18 cellular contexts compared by ENCODE assay signal in genomic region chr1:33096358-33097005, GRCh38. TPM values are rescaled to one million over a fixed set of nuclear protein-coding genes. Genes with fewer than 3 reads are reported as not detected.
DNase-seq lines count a peak whose midpoint lies in the region; ATAC-seq and TF ChIP-seq lines count a peak whose summit lies in the region.
"Had no signal": no experiment of that assay in that cellular context is flagged by ENCODE, and none has a peak within 500 bp of the region (broad histone marks: within the 10 kb centered on the region; RNA-seq: fewer than 3 reads in every experiment).

No MANE protein-coding gene starts in this region.

- H3K36me3 Mint-ChIP-seq in activated CD8-positive, alpha-beta memory T cell treated with anti-CD3 and anti-CD28 coated beads, Interleukin-2, amount 10 ng/mL, durations not matched to agents 7 days and 5 days: peaks cover 16% of the 10 kb centered on the region
- H3K36me3 Mint-ChIP-seq in T-helper 17 cell (ENCODE audit: low read depth): no peaks in the 10 kb centered on the region

- H2BK5ac ChIP-seq in mesendoderm (ENCODE audit: low read length): no peak overlapping the region

- no peaks in the 10 kb centered on the region for H3K9me3 Mint-ChIP-seq in activated CD8-positive, alpha-beta memory T cell treated with anti-CD3 and anti-CD28 coated beads, Interleukin-2, amount 10 ng/mL, durations not matched to agents 7 days and 5 days (ENCODE audit: low read depth)

- H3K27me3 ChIP-seq in fibroblast of lung (ENCODE audit: control insufficient read depth, insufficient read depth, low read length) (no peaks in the 10 kb centered on the region), skeletal muscle satellite cell (ENCODE audit: control insufficient read depth, insufficient read depth, low read length) (no peaks in the 10 kb centered on the region), mesendoderm (ENCODE audit: insufficient read depth, low read length, poor library complexity) (no peaks in the 10 kb centered on the region)
- H3K27me3 ChIP-seq: suprapubic skin had no signal

- no peak overlapping the region for H2AK5ac ChIP-seq in mesendoderm (ENCODE audit: low read length)

- H3K79me2 ChIP-seq in fibroblast of lung (ENCODE audit: control insufficient read depth, insufficient read depth, low read length) (no peaks in the 10 kb centered on the region), mesendoderm (ENCODE audit: control insufficient read depth, insufficient read depth, low read length) (no peaks in the 10 kb centered on the region)

- H3K27me3 Mint-ChIP-seq in activated CD8-positive, alpha-beta memory T cell treated with anti-CD3 and anti-CD28 coated beads, Interleukin-2, amount 10 ng/mL, durations not matched to agents 7 days and 5 days: no peaks in the 10 kb centered on the region
- H3K27me3 Mint-ChIP-seq in T-helper 17 cell: no peaks in the 10 kb centered on the region

- H4K5ac ChIP-seq in mesendoderm (ENCODE audit: low read length): no peak overlapping the region

- no peak for TF ChIP-seq CTCF in fibroblast of lung (conservative IDR thresholded peaks at IDR 0.05 in 1 of 2, IDR thresholded peaks at IDR 0.05 in 1 of 2; ENCODE audit: low read depth in 1 of 2, low read length in 2 of 2)

- peak; percentile 37 for DNase-seq in activated CD8-positive, alpha-beta memory T cell treated with anti-CD3 and anti-CD28 coated beads, Interleukin-2, amount 10 ng/mL, durations not matched to agents 7 days and 5 days
- DNase-seq in activated CD8-positive, alpha-beta memory T cell treated with anti-CD3 and anti-CD28 coated beads, Interleukin-2, amount 50 U/mL, for 4 hours: no peak
- no peak for DNase-seq in T-helper 17 cell
- DNase-seq in fibroblast of lung (ENCODE audit: low read depth in 2 of 2): peak; percentile 72 to 74
- DNase-seq in mesendoderm: no peak
- DNase-seq in stimulated activated CD4-positive, alpha-beta T cell treated with anti-CD3 and anti-CD28 coated beads, Interleukin-4, amount 100 ng/mL, for 4 hours: no peak
- DNase-seq: activated naive CD4-positive, alpha-beta T cell treated with Interleukin-2 at 50 U/mL for 16 hours; COR-L47; glutamatergic neuron; KG1; kidney; NCI-H1417 treated with DMSO at 0.1 percent for 48 hours; NCI-H345; SK-N-SH had no signal

- H3K4me1 Mint-ChIP-seq in activated CD8-positive, alpha-beta memory T cell treated with anti-CD3 and anti-CD28 coated beads, Interleukin-2, amount 10 ng/mL, durations not matched to agents 7 days and 5 days: peaks cover 85% of the 10 kb centered on the region
- peaks cover 39% of the 10 kb centered on the region for H3K4me1 Mint-ChIP-seq in T-helper 17 cell

- H3K4me2 ChIP-seq in fibroblast of lung (ENCODE audit: extremely low read depth, insufficient read depth, low read length) (no peak overlapping the region), skeletal muscle satellite cell (ENCODE audit: low read length) (peak overlapping the region; percentile 17), mesendoderm (ENCODE audit: low read length) (no peak overlapping the region)
- H3K4me2 ChIP-seq: SK-N-SH had no signal

- H3K56ac ChIP-seq in mesendoderm (ENCODE audit: low read length): no peak overlapping the region

- no peak overlapping the region for H3K23ac ChIP-seq in mesendoderm (ENCODE audit: low read length)

- no peak overlapping the region for H3K4ac ChIP-seq in mesendoderm (ENCODE audit: low read depth, low read length)

- H3K4me1 ChIP-seq in fibroblast of lung (ENCODE audit: control insufficient read depth, extremely low read depth, insufficient read depth, low read length): peaks cover 20% of the 10 kb centered on the region
- H3K4me1 ChIP-seq in skeletal muscle satellite cell (ENCODE audit: control insufficient read depth, insufficient read depth, low read length): peaks cover 51% of the 10 kb centered on the region
- H3K4me1 ChIP-seq in mesendoderm (ENCODE audit: control insufficient read depth, low read depth, low read length): no peaks in the 10 kb centered on the region

- no peaks in the 10 kb centered on the region for H3K9me3 ChIP-seq in T-helper 17 cell (ENCODE audit: control insufficient read depth, low read length, poor library complexity, severe bottlenecking)
- H3K9me3 ChIP-seq in fibroblast of lung (ENCODE audit: control insufficient read depth, insufficient read depth, low read depth, low read length): no peaks in the 10 kb centered on the region
- H3K9me3 ChIP-seq in skeletal muscle satellite cell (replicated peaks; ENCODE audit: low read length): no peaks in the 10 kb centered on the region
- H3K9me3 ChIP-seq: SK-N-SH, suprapubic skin had no signal

- H3K27ac ChIP-seq in fibroblast of lung (ENCODE audit: insufficient read depth, low read length) (peak overlapping the region; percentile 100), mesendoderm (ENCODE audit: low read depth, low read length) (no peak overlapping the region)
- H3K27ac ChIP-seq: suprapubic skin had no signal

- no peak for ATAC-seq in activated CD8-positive, alpha-beta memory T cell treated with anti-CD3 and anti-CD28 coated beads, Interleukin-2, amount 10 ng/mL, durations not matched to agents 7 days and 5 days
- no peak for ATAC-seq in T-helper 17 cell
- ATAC-seq in HG02759 (IDR thresholded peaks at IDR 0.05; ENCODE audit: unreplicated experiment): no peak

- H2BK15ac ChIP-seq in mesendoderm (replicated peaks; ENCODE audit: low read depth): no peak overlapping the region

- H3K36me3 ChIP-seq in fibroblast of lung (ENCODE audit: control insufficient read depth, insufficient read depth, low read length): no peaks in the 10 kb centered on the region
- no peaks in the 10 kb centered on the region for H3K36me3 ChIP-seq in skeletal muscle satellite cell (ENCODE audit: insufficient read depth, low read length)
- H3K36me3 ChIP-seq in mesendoderm (ENCODE audit: control insufficient read depth, insufficient read depth, low read length): no peaks in the 10 kb centered on the region
- H3K36me3 ChIP-seq: suprapubic skin had no signal

- no peak overlapping the region for H3K9ac ChIP-seq in fibroblast of lung (ENCODE audit: insufficient read depth, low read length)
- peak overlapping the region; percentile 55 for H3K9ac ChIP-seq in skeletal muscle satellite cell (ENCODE audit: low read depth, low read length)
- H3K9ac ChIP-seq in mesendoderm (ENCODE audit: low read length): no peak overlapping the region
- H3K9ac ChIP-seq: SK-N-SH had no signal

- no peaks in the 10 kb centered on the region for H3K79me1 ChIP-seq in mesendoderm (ENCODE audit: low read length)

- no CpG with 5 or more reads among the region's 7 CpGs for WGBS in mesendoderm (ENCODE audit: extremely low coverage, insufficient coverage, low lambda C conversion rate)

- H2BK120ac ChIP-seq in mesendoderm (ENCODE audit: low read depth, low read length): no peak overlapping the region

- H4K20me1 ChIP-seq in fibroblast of lung (ENCODE audit: control insufficient read depth, extremely low read depth, insufficient read depth, low read length): no peaks in the 10 kb centered on the region

- H2AFZ ChIP-seq in fibroblast of lung (ENCODE audit: low read length): peak overlapping the region; percentile 69

- H4K8ac ChIP-seq in mesendoderm (ENCODE audit: low read depth, low read length): no peak overlapping the region

- H3K27ac Mint-ChIP-seq in activated CD8-positive, alpha-beta memory T cell treated with anti-CD3 and anti-CD28 coated beads, Interleukin-2, amount 10 ng/mL, durations not matched to agents 7 days and 5 days: peak overlapping the region; percentile 97
- peak overlapping the region; percentile 49 for H3K27ac Mint-ChIP-seq in T-helper 17 cell
- H3K27ac Mint-ChIP-seq: progenitor cell of endocrine pancreas had no signal

- no peak overlapping the region for H3K18ac ChIP-seq in mesendoderm (ENCODE audit: low read length)

- H3K4me3 Mint-ChIP-seq in activated CD8-positive, alpha-beta memory T cell treated with anti-CD3 and anti-CD28 coated beads, Interleukin-2, amount 10 ng/mL, durations not matched to agents 7 days and 5 days: no peak overlapping the region
- H3K4me3 Mint-ChIP-seq in T-helper 17 cell: no peak overlapping the region

- CTCF ChIA-PET in activated CD8-positive, alpha-beta memory T cell treated with anti-CD3 and anti-CD28 coated beads, Interleukin-2, amount 10 ng/mL, durations not matched to agents 7 days and 5 days (lab: Charles Lee): interaction anchor here (0.7 to 12.7 kb wide), 7 partner anchors 12 to 384 kb away, joined by 3 to 127 read pairs (median 6); partner anchors contain the start of gene AZIN2

- H3K4me3 ChIP-seq in fibroblast of lung (replicated peaks in 1 of 4; ENCODE audit: control extremely low read depth in 1 of 4, insufficient read depth in 1 of 4, low read depth in 3 of 4, low read length in 4 of 4) (no peak overlapping the region), skeletal muscle satellite cell (ENCODE audit: low read length) (no peak overlapping the region), mesendoderm (ENCODE audit: low read length) (no peak overlapping the region)
- H3K4me3 ChIP-seq: suprapubic skin had no signal

RNA-seq across cellular contexts. Expression of gene AZIN2, which starts 15.5 kb away (rescaled TPM):
- 10 to 100 TPM in 1 of 2 experiments, 1 to 10 TPM in 1; 7.8 to 19.4 TPM for total RNA-seq in activated CD8-positive, alpha-beta memory T cell treated with anti-CD3 and anti-CD28 coated beads, Interleukin-2, amount 10 ng/mL, durations not matched to agents 7 days and 5 days
- total RNA-seq in T-helper 17 cell (1 to 10 TPM; 6.3 to 8.6 TPM), fibroblast of lung (4.4 and 9.1 TPM in 2 replicates)
- polyA plus RNA-seq in fibroblast of lung: 2.1 and 3.2 TPM in 2 replicates
- 2.6 and 3.0 TPM in 2 replicates for polyA plus RNA-seq in fibroblast of lung (2012)
- polyA minus RNA-seq in fibroblast of lung (ENCODE audit: low replicate concordance): 0.85 and 7.5 TPM in 2 replicates
- total RNA-seq in skeletal muscle satellite cell (2012; rRNA removed): 4.1 and 7.0 TPM in 2 replicates
- polyA plus RNA-seq in mesendoderm (2013, experiment 1 of 2): 0.15 TPM
- 0.36 TPM for polyA plus RNA-seq in mesendoderm (2013, experiment 2 of 2)

RNA-seq across cellular contexts. Expression of gene AK2, which starts 59.8 kb away (rescaled TPM):
- total RNA-seq in activated CD8-positive, alpha-beta memory T cell treated with anti-CD3 and anti-CD28 coated beads, Interleukin-2, amount 10 ng/mL, durations not matched to agents 7 days and 5 days: 100 to 1,000 TPM; 218 to 279 TPM
- total RNA-seq in T-helper 17 cell (10 to 100 TPM; 51.1 to 61.7 TPM), fibroblast of lung (59.3 and 62.6 TPM in 2 replicates)
- 141 and 155 TPM in 2 replicates for polyA plus RNA-seq in fibroblast of lung
- polyA plus RNA-seq in fibroblast of lung (2012): 112 and 129 TPM in 2 replicates
- 38.5 and 43.7 TPM in 2 replicates for polyA minus RNA-seq in fibroblast of lung (ENCODE audit: low replicate concordance)
- 224 and 288 TPM in 2 replicates for total RNA-seq in skeletal muscle satellite cell (2012; rRNA removed)
- 101 TPM for polyA plus RNA-seq in mesendoderm (2013, experiment 1 of 2)
- 105 TPM for polyA plus RNA-seq in mesendoderm (2013, experiment 2 of 2)

Comparison
In these comparisons a context has a peak if more than half of its experiments do, and no peak if none do; other contexts are left out.
1. DNase-seq: peak in activated CD8-positive, alpha-beta memory T cell treated with anti-CD3 and anti-CD28 coated beads, Interleukin-2, amount 10 ng/mL, durations not matched to agents 7 days and 5 days (single experiment) and fibroblast of lung (2 of 2); none in activated CD8-positive, alpha-beta memory T cell treated with anti-CD3 and anti-CD28 coated beads, Interleukin-2, amount 50 U/mL, for 4 hours (single experiment), T-helper 17 cell (0 of 3), mesendoderm (single experiment) and stimulated activated CD4-positive, alpha-beta T cell treated with anti-CD3 and anti-CD28 coated beads, Interleukin-4, amount 100 ng/mL, for 4 hours (0 of 2).